In genomic region chr1:151131832-151132675, GRCh38 we compare ENCODE assay signal across 8 cellular contexts. TPM values are rescaled to one million over a fixed set of nuclear protein-coding genes. Genes with fewer than 3 reads are reported as not detected.
DNase-seq lines count a peak whose midpoint lies in the region; ATAC-seq and TF ChIP-seq lines count a peak whose summit lies in the region.

No MANE protein-coding gene starts in this region.

- H3K27me3 ChIP-seq in dorsolateral prefrontal cortex (no peaks in the 10 kb centered on the region), tibial artery (no peaks in the 10 kb centered on the region)

- H3K9me3 Mint-ChIP-seq in memory B cell: no peaks in the 10 kb centered on the region

- H3K4me3 Mint-ChIP-seq in memory B cell: peak overlapping the region; percentile 84

- ATAC-seq in activated CD4-positive, CD25-positive, alpha-beta regulatory T cell treated with anti-CD3 and anti-CD28 coated beads, Interleukin-2, amount 50 U/mL, for 24 hours: no peak
- ATAC-seq in memory B cell (ENCODE audit: low read depth): no peak

- H3K9me3 ChIP-seq in tibial artery: no peaks in the 10 kb centered on the region

- peak overlapping the region; percentile 47 for H3K27ac Mint-ChIP-seq in memory B cell

- H3K4me1 Mint-ChIP-seq in memory B cell: peaks cover 8% of the 10 kb centered on the region

- TF ChIP-seq CTCF in dorsolateral prefrontal cortex (IDR thresholded peaks at IDR 0.05 in 54 of 56, conservative IDR thresholded peaks at IDR 0.05 in 2 of 56; ENCODE audit: low read depth in 1 of 56, partially characterized antibody in 56 of 56) (no peak), tibial artery (IDR thresholded peaks at IDR 0.05) (no peak)

- peaks cover 0 to 31% (median 5%) of the 10 kb centered on the region in 3 donors for H3K36me3 ChIP-seq in tibial artery

- peaks cover 0 to 14% (median 4%) of the 10 kb centered on the region in 4 donors for H3K4me1 ChIP-seq in tibial artery

- DNase-seq in activated CD4-positive, CD25-positive, alpha-beta regulatory T cell treated with anti-CD3 and anti-CD28 coated beads, Interleukin-2, amount 50 U/mL, for 72 hours: peak; percentile 26
- peak in 2 of 10 donors; percentile 5 to 35 for DNase-seq in dorsolateral prefrontal cortex
- DNase-seq in memory B cell (ENCODE audit: low spot score in 2 of 2): no peak
- DNase-seq in tibial artery: peak in 1 of 2 donors; percentile 70
- DNase-seq in LoVo (ENCODE audit: low spot score): no peak
- no peak for DNase-seq in stimulated activated naive CD4-positive, alpha-beta T cell (lab: John Stamatoyannopoulos, UW)
- no peak for DNase-seq in substantia nigra (lab: John Stamatoyannopoulos, UW)

- H3K27ac ChIP-seq in dorsolateral prefrontal cortex (peak overlapping the region in 32 of 59 donors; percentile 2 to 76 (median 46)), tibial artery (peak overlapping the region; percentile 57 to 64), substantia nigra (ENCODE audit: low read depth, low read length, poor library complexity, severe bottlenecking) (no peak overlapping the region)

- H3K36me3 Mint-ChIP-seq in memory B cell: peaks cover 2% of the 10 kb centered on the region

- H3K27me3 Mint-ChIP-seq in memory B cell: no peaks in the 10 kb centered on the region

- intact Hi-C loops in dorsolateral prefrontal cortex (cut with DNase I) (no loop called here), tibial artery (cut with DNase I; ENCODE audit: low total_unique reads) (no loop called here)

- H3K4me3 ChIP-seq in dorsolateral prefrontal cortex (peak overlapping the region in 54 of 59 donors; percentile 1 to 63 (median 47)), tibial artery (peak overlapping the region; percentile 40 to 54)

RNA-seq across cellular contexts. Expression of gene SEMA6C, which starts 14.4 kb away (rescaled TPM):
- total RNA-seq in dorsolateral prefrontal cortex: 10 to 100 TPM; 12.8 to 41.0 (median 24.6) TPM

RNA-seq across cellular contexts. Expression of gene TNFAIP8L2, which starts 24.4 kb away (rescaled TPM):
- 1 to 10 TPM in 102 of 120 experiments, under 1 TPM in 14, not detected in 4; 0.40 to 6.4 (median 1.9) TPM for total RNA-seq in dorsolateral prefrontal cortex

RNA-seq across cellular contexts. Expression of gene LYSMD1, which starts 33.6 kb away (rescaled TPM):
- total RNA-seq in dorsolateral prefrontal cortex: 10 to 100 TPM; 11.8 to 24.4 (median 17.1) TPM

RNA-seq across cellular contexts. Expression of gene SCNM1, which starts 33.9 kb away (rescaled TPM):
- 10 to 100 TPM; 20.8 to 38.5 (median 28.7) TPM for total RNA-seq in dorsolateral prefrontal cortex

RNA-seq across cellular contexts. Expression of gene TMOD4, which starts 43.7 kb away (rescaled TPM):
- 1 to 10 TPM in 27 of 120 experiments, under 1 TPM in 7, not detected in 86; 0.60 to 2.8 (median 1.3) TPM for total RNA-seq in dorsolateral prefrontal cortex
